ENCODE assay signal across 1 cellular context in genomic region chr22:50584106-50585096, GRCh38.
TF ChIP-seq lines count a peak whose summit lies in the region.

No MANE protein-coding gene starts in this region.

TF ChIP-seq in SK-N-SH, 30 proteins besides CTCF, POLR2A, EP300 and RAD21 (continued from another document):
- TF ChIP-seq REST (IDR thresholded peaks at IDR 0.05; ENCODE audit: low read depth, low read length) (no peak), RFX5 (IDR thresholded peaks at IDR 0.05; ENCODE audit: low read length) (no peak), ZBTB33 (IDR thresholded peaks at IDR 0.05; ENCODE audit: borderline replicate concordance, low read depth) (no peak), MXI1 (IDR thresholded peaks at IDR 0.05; ENCODE audit: low read depth, low read length) (no peak)
- TF ChIP-seq, protein P1, sequence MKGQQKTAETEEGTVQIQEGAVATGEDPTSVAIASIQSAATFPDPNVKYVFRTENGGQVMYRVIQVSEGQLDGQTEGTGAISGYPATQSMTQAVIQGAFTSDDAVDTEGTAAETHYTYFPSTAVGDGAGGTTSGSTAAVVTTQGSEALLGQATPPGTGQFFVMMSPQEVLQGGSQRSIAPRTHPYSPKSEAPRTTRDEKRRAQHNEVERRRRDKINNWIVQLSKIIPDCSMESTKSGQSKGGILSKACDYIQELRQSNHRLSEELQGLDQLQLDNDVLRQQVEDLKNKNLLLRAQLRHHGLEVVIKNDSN (IDR thresholded peaks at IDR 0.05; ENCODE audit: borderline replicate concordance, low read depth), result no peak
- TF ChIP-seq, protein P2, sequence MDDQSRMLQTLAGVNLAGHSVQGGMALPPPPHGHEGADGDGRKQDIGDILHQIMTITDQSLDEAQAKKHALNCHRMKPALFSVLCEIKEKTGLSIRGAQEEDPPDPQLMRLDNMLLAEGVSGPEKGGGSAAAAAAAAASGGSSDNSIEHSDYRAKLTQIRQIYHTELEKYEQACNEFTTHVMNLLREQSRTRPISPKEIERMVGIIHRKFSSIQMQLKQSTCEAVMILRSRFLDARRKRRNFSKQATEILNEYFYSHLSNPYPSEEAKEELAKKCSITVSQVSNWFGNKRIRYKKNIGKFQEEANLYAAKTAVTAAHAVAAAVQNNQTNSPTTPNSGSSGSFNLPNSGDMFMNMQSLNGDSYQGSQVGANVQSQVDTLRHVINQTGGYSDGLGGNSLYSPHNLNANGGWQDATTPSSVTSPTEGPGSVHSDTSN (IDR thresholded peaks at IDR 0.05), result no peak
